Comparison of ENCODE assay signal across 19 cellular contexts in genomic region chr2:179990676-179991317, GRCh38. TPM values are rescaled to one million over a fixed set of nuclear protein-coding genes. Genes with fewer than 3 reads are reported as not detected.
DNase-seq lines count a peak whose midpoint lies in the region; ATAC-seq, FAIRE-seq and TF ChIP-seq lines count a peak whose summit lies in the region.
"Had no signal": no experiment of that assay in that cellular context is flagged by ENCODE, and none has a peak within 500 bp of the region (broad histone marks: within the 10 kb centered on the region; RNA-seq: fewer than 3 reads in every experiment).

No MANE protein-coding gene starts in this region.

- CTCF ChIA-PET in activated naive CD4-positive, alpha-beta T cell treated with anti-CD3 and anti-CD28 coated beads, Interleukin-2, amount 10 ng/mL, durations not matched to agents 7 days and 5 days (lab: Charles Lee) = no interaction called here

- H3K4me3 Mint-ChIP-seq in activated naive CD4-positive, alpha-beta T cell treated with anti-CD3 and anti-CD28 coated beads, Interleukin-2, amount 50 U/mL, for 24 hours = no peak overlapping the region
- H3K4me3 Mint-ChIP-seq in activated naive CD4-positive, alpha-beta T cell treated with anti-CD3 and anti-CD28 coated beads, Interleukin-2, amount 10 ng/mL, durations not matched to agents 7 days and 5 days = no peak overlapping the region
- H3K4me3 Mint-ChIP-seq in activated naive CD8-positive, alpha-beta T cell treated with anti-CD3 and anti-CD28 coated beads, Interleukin-2, amount 50 U/mL, for 24 hours = no peak overlapping the region
- H3K4me3 Mint-ChIP-seq in neural progenitor cell = no peak overlapping the region
- H3K4me3 Mint-ChIP-seq: activated B cell treated with CpG ODN at 0.5 μM for 24 hours; activated T-helper 1 cell treated with anti-CD3 and anti-CD28 coated beads, Interleukin-12 subunit alpha, Interleukin-12 subunit beta, Interleukin-2, Interleukin-4 antibody, amounts not matched to agents 30 ng/mL and 10 ng/mL and 1 ng/mL, durations not matched to agents 14 hours and 24 hours and 36 hours; nephron had no signal

- no peaks in the 10 kb centered on the region for H3K9me3 ChIP-seq in neural progenitor cell (ENCODE audit: low read depth)
- H3K9me3 ChIP-seq: psoas muscle had no signal

- peaks cover 31% of the 10 kb centered on the region for H3F3A ChIP-seq in neural progenitor cell (ENCODE audit: low read depth)

- peaks cover 33% of the 10 kb centered on the region for H3K36me3 ChIP-seq in neural progenitor cell

- H3K4me1 ChIP-seq in neural progenitor cell = peaks cover 11% of the 10 kb centered on the region

- H3K27ac Mint-ChIP-seq in activated naive CD4-positive, alpha-beta T cell treated with anti-CD3 and anti-CD28 coated beads, Interleukin-2, amount 50 U/mL, for 24 hours = peak overlapping the region; percentile 80
- H3K27ac Mint-ChIP-seq in activated naive CD4-positive, alpha-beta T cell treated with anti-CD3 and anti-CD28 coated beads, Interleukin-2, amount 10 ng/mL, durations not matched to agents 7 days and 5 days = no peak overlapping the region
- peak overlapping the region; percentile 48 for H3K27ac Mint-ChIP-seq in activated naive CD8-positive, alpha-beta T cell treated with anti-CD3 and anti-CD28 coated beads, Interleukin-2, amount 50 U/mL, for 24 hours
- no peak overlapping the region for H3K27ac Mint-ChIP-seq in neural progenitor cell
- H3K27ac Mint-ChIP-seq: activated T-helper 1 cell treated with anti-CD3 and anti-CD28 coated beads, Interleukin-12 subunit alpha, Interleukin-12 subunit beta, Interleukin-2, Interleukin-4 antibody, amounts not matched to agents 30 ng/mL and 10 ng/mL and 1 ng/mL, durations not matched to agents 14 hours and 24 hours and 36 hours; nephron had no signal

- peak overlapping the region; percentile 56 for H3K27ac ChIP-seq in neural progenitor cell
- H3K27ac ChIP-seq: C4-2B, psoas muscle had no signal

- FAIRE-seq in GM19239 (lab: Jason Lieb, UNC) (peak; percentile 37), D721Med (lab: Jason Lieb, UNC) (no peak)

- peaks cover 51% of the 10 kb centered on the region for H3K4me1 Mint-ChIP-seq in activated naive CD4-positive, alpha-beta T cell treated with anti-CD3 and anti-CD28 coated beads, Interleukin-2, amount 50 U/mL, for 24 hours
- no peaks in the 10 kb centered on the region for H3K4me1 Mint-ChIP-seq in activated naive CD4-positive, alpha-beta T cell treated with anti-CD3 and anti-CD28 coated beads, Interleukin-2, amount 10 ng/mL, durations not matched to agents 7 days and 5 days
- peaks cover 36% of the 10 kb centered on the region for H3K4me1 Mint-ChIP-seq in activated naive CD8-positive, alpha-beta T cell treated with anti-CD3 and anti-CD28 coated beads, Interleukin-2, amount 50 U/mL, for 24 hours
- no peaks in the 10 kb centered on the region for H3K4me1 Mint-ChIP-seq in neural progenitor cell
- H3K4me1 Mint-ChIP-seq: nephron had no signal

- no peak overlapping the region for H3K9ac ChIP-seq in neural progenitor cell

- DNase-seq in activated naive CD4-positive, alpha-beta T cell treated with anti-CD3 and anti-CD28 coated beads, Interleukin-2, amount 10 ng/mL, durations not matched to agents 7 days and 5 days = no peak
- DNase-seq in GM19239 (ENCODE audit: insufficient read length, low spot score) (no peak), neural progenitor cell (ENCODE audit: low spot score) (no peak), Ammon's horn (ENCODE audit: low spot score) (no peak), D721Med (ENCODE audit: insufficient read length, low spot score) (no peak)
- DNase-seq in activated naive CD8-positive, alpha-beta T cell treated with anti-CD3 and anti-CD28 coated beads, Interleukin-2, amount 50 U/mL, for 24 hours = no peak
- DNase-seq: ACHN, activated B cell treated with CpG ODN at 0.5 μM for 24 hours, amniotic stem cell, dermis blood vessel endothelial cell, KG1, NCI-H2171, psoas muscle, T1000 had no signal

- H3K27me3 Mint-ChIP-seq in activated naive CD4-positive, alpha-beta T cell treated with anti-CD3 and anti-CD28 coated beads, Interleukin-2, amount 50 U/mL, for 24 hours = no peaks in the 10 kb centered on the region
- no peaks in the 10 kb centered on the region for H3K27me3 Mint-ChIP-seq in activated naive CD4-positive, alpha-beta T cell treated with anti-CD3 and anti-CD28 coated beads, Interleukin-2, amount 10 ng/mL, durations not matched to agents 7 days and 5 days
- H3K27me3 Mint-ChIP-seq in activated naive CD8-positive, alpha-beta T cell treated with anti-CD3 and anti-CD28 coated beads, Interleukin-2, amount 50 U/mL, for 24 hours = no peaks in the 10 kb centered on the region
- H3K27me3 Mint-ChIP-seq in neural progenitor cell (ENCODE audit: insufficient read depth, low read depth) = no peaks in the 10 kb centered on the region
- H3K27me3 Mint-ChIP-seq: activated B cell treated with CpG ODN at 0.5 μM for 24 hours had no signal

- peaks cover 74% of the 10 kb centered on the region for H3K79me2 ChIP-seq in neural progenitor cell (ENCODE audit: low read depth)

- H2AFZ ChIP-seq in neural progenitor cell (replicated peaks) = no peak overlapping the region

- no peak overlapping the region for H3K4me2 ChIP-seq in neural progenitor cell

- peaks cover 24% of the 10 kb centered on the region for H3K36me3 Mint-ChIP-seq in activated naive CD4-positive, alpha-beta T cell treated with anti-CD3 and anti-CD28 coated beads, Interleukin-2, amount 50 U/mL, for 24 hours
- H3K36me3 Mint-ChIP-seq in activated naive CD4-positive, alpha-beta T cell treated with anti-CD3 and anti-CD28 coated beads, Interleukin-2, amount 10 ng/mL, durations not matched to agents 7 days and 5 days = peaks cover 26% of the 10 kb centered on the region
- peaks cover 45% of the 10 kb centered on the region for H3K36me3 Mint-ChIP-seq in activated naive CD8-positive, alpha-beta T cell treated with anti-CD3 and anti-CD28 coated beads, Interleukin-2, amount 50 U/mL, for 24 hours (ENCODE audit: low read depth)
- H3K36me3 Mint-ChIP-seq in neural progenitor cell = peaks cover 18% of the 10 kb centered on the region

- H3K27me3 ChIP-seq in neural progenitor cell = no peaks in the 10 kb centered on the region

- no peaks in the 10 kb centered on the region for H4K20me1 ChIP-seq in neural progenitor cell (ENCODE audit: low read depth)

- TF ChIP-seq CTCF in neural progenitor cell (IDR thresholded peaks at IDR 0.05) (no peak), D721Med (IDR thresholded peaks at IDR 0.05; ENCODE audit: insufficient read depth, missing control alignments) (no peak)

- H3K4me3 ChIP-seq in neural progenitor cell = no peak overlapping the region
- H3K4me3 ChIP-seq: psoas muscle had no signal

- no peaks in the 10 kb centered on the region for H3K9me3 Mint-ChIP-seq in activated naive CD4-positive, alpha-beta T cell treated with anti-CD3 and anti-CD28 coated beads, Interleukin-2, amount 50 U/mL, for 24 hours
- H3K9me3 Mint-ChIP-seq in activated naive CD4-positive, alpha-beta T cell treated with anti-CD3 and anti-CD28 coated beads, Interleukin-2, amount 10 ng/mL, durations not matched to agents 7 days and 5 days = no peaks in the 10 kb centered on the region
- no peaks in the 10 kb centered on the region for H3K9me3 Mint-ChIP-seq in activated naive CD8-positive, alpha-beta T cell treated with anti-CD3 and anti-CD28 coated beads, Interleukin-2, amount 50 U/mL, for 24 hours
- no peaks in the 10 kb centered on the region for H3K9me3 Mint-ChIP-seq in neural progenitor cell
- H3K9me3 Mint-ChIP-seq: activated B cell treated with CpG ODN at 0.5 μM for 24 hours; activated T-helper 1 cell treated with anti-CD3 and anti-CD28 coated beads, Interleukin-12 subunit alpha, Interleukin-12 subunit beta, Interleukin-2, Interleukin-4 antibody, amounts not matched to agents 30 ng/mL and 10 ng/mL and 1 ng/mL, durations not matched to agents 14 hours and 24 hours and 36 hours; nephron had no signal

- ATAC-seq in activated naive CD8-positive, alpha-beta T cell treated with anti-CD3 and anti-CD28 coated beads, Interleukin-2, amount 50 U/mL, for 24 hours = no peak
- no peak for ATAC-seq in HG02588 (IDR thresholded peaks at IDR 0.05; ENCODE audit: unreplicated experiment)
- ATAC-seq: psoas muscle had no signal

RNA-seq across cellular contexts. Expression of gene CWC22, which starts 16.3 kb away (rescaled TPM):
- 43.6 and 60.2 TPM in 2 replicates for total RNA-seq in neural progenitor cell (ENCODE audit: low replicate concordance)

Comparison
In these comparisons a context has a peak if more than half of its experiments do, and no peak if none do; other contexts are left out.
1. H3K27ac Mint-ChIP-seq: peak in activated naive CD4-positive, alpha-beta T cell treated with anti-CD3 and anti-CD28 coated beads, Interleukin-2, amount 50 U/mL, for 24 hours (single experiment) and activated naive CD8-positive, alpha-beta T cell treated with anti-CD3 and anti-CD28 coated beads, Interleukin-2, amount 50 U/mL, for 24 hours (single experiment); none in activated naive CD4-positive, alpha-beta T cell treated with anti-CD3 and anti-CD28 coated beads, Interleukin-2, amount 10 ng/mL, durations not matched to agents 7 days and 5 days (single experiment) and neural progenitor cell (single experiment).